Comparison of ENCODE assay signal across 24 cellular contexts in genomic region chr4:16267639-16268038, GRCh38.
"Had no signal": no experiment of that assay in that cellular context is flagged by ENCODE, and none has a peak within 500 bp of the region (broad histone marks: within the 10 kb centered on the region; RNA-seq: fewer than 3 reads in every experiment).

No MANE protein-coding gene starts in this region.

- H3K4me3 ChIP-seq: coronary artery, gastroesophageal sphincter, heart left ventricle, hepatocyte, left lung, lower lobe of right lung had no signal

- DNase-seq: effector CD8-positive, alpha-beta T cell; effector memory CD8-positive, alpha-beta T cell; endodermal cell; erythroblast; foreskin keratinocyte; heart left ventricle; hypothalamus; immature natural killer cell; left cardiac atrium; left lung; left ventricle myocardium superior; lower lobe of right lung; mammary epithelial cell; mesendoderm; midbrain had no signal

- H3K9me3 Mint-ChIP-seq: effector memory CD8-positive, alpha-beta T cell; endodermal cell; immature natural killer cell; memory B cell had no signal

- H2AFZ ChIP-seq: hepatocyte had no signal

- H3K36me3 Mint-ChIP-seq: immature natural killer cell, memory B cell had no signal

- H3K27ac Mint-ChIP-seq: effector memory CD8-positive, alpha-beta T cell; endodermal cell; memory B cell had no signal

- H3K9me3 ChIP-seq: gastroesophageal sphincter, heart left ventricle, left lung, lower lobe of right lung had no signal

- H3K36me3 ChIP-seq: gastroesophageal sphincter, heart left ventricle, left lung, lower lobe of right lung had no signal

- H3K27ac ChIP-seq: coronary artery, epithelial cell of prostate, foreskin keratinocyte, gastroesophageal sphincter, heart left ventricle, hepatocyte, left lung, lower lobe of right lung had no signal

- FAIRE-seq: colon, frontal cortex, keratinocyte had no signal

- H3K79me2 ChIP-seq: hepatocyte had no signal

- H3K27me3 Mint-ChIP-seq: memory B cell had no signal

- ATAC-seq: effector memory CD8-positive, alpha-beta T cell; esophagus mucosa; foreskin keratinocyte; gastroesophageal sphincter; left cardiac atrium; left lung; lower lobe of right lung had no signal

- H3K4me3 Mint-ChIP-seq: effector memory CD8-positive, alpha-beta T cell; endodermal cell; immature natural killer cell; memory B cell had no signal

- H3K27me3 ChIP-seq: foreskin keratinocyte, gastroesophageal sphincter, heart left ventricle, hepatocyte, left lung had no signal

- H3K4me2 ChIP-seq: hepatocyte had no signal
